ENCODE assay signal across 1 cellular context in the genomic region with DNA sequence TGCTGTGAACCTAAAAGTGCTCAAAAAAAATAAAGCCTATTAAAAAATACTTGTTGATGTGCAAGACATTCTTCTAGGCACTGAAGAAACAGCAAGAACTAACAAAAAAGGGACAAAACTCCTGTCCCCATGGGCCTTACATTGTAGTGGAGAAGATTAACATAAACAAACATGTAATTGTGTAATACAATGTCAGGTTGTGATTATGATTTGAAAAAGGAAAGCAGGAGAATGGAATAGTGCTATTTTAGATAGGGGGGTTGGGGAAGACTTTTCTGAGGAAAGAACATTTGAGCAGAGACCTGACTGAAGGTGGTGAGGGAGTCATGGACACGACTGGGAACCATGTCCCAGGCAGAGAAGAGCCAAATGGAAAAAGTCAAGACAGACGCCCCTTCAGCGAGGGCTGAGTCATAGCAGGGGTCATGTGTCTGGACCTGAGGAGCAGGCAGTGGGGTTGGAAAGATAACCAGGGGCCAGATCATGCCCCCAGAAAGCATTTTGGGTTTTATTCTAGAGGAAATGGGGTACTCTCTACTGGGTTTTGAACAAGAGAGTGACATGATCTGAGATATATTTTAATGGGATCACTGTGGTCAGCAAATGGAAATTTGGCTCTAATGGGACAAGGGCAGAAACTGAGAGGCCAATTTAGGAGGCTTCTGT.
TF ChIP-seq lines count a peak whose summit lies in the region.

No MANE protein-coding gene starts in this region.

TF ChIP-seq in K562, 482 proteins besides CTCF, POLR2A, EP300 and RAD21 (continues in another document):
- TF ChIP-seq PURB (CRISPR knock-in tag; IDR thresholded peaks at IDR 0.05; ENCODE audit: low read depth) (no peak), RBFOX2 (IDR thresholded peaks at IDR 0.05; ENCODE audit: low read depth, low read length) (no peak), XRCC3 (IDR thresholded peaks at IDR 0.05) (no peak), ZNF134 (CRISPR knock-in tag; conservative IDR thresholded peaks at IDR 0.05) (no peak), NFATC3 (IDR thresholded peaks at IDR 0.05) (no peak), NFYB (IDR thresholded peaks at IDR 0.05; ENCODE audit: extremely low read depth, insufficient read length) (no peak), USF1 (CRISPR knock-in tag; IDR thresholded peaks at IDR 0.05) (peak; percentile 26; the same call in 1 of the 2 replicates), MAZ (CRISPR knock-in tag; conservative IDR thresholded peaks at IDR 0.05 in 1 of 2, IDR thresholded peaks at IDR 0.05 in 1 of 2) (0 out of 4 replicates have a peak, but pooled peaks of 1 of the 2 experiments have one; percentile 26), IRF9 (tag; IDR thresholded peaks at IDR 0.05) (no peak), ZNF561 (CRISPR knock-in tag; conservative IDR thresholded peaks at IDR 0.05) (no peak), CBX8 (IDR thresholded peaks at IDR 0.05; ENCODE audit: borderline replicate concordance, extremely low read depth, low read depth, low read length, poor library complexity, severe bottlenecking) (no peak), SMARCA5 (IDR thresholded peaks at IDR 0.05) (no peak), NONO (IDR thresholded peaks at IDR 0.05; ENCODE audit: low read depth in 2 of 2, low read length in 1 of 2) (no peak), ZNF551 (CRISPR knock-in tag; IDR thresholded peaks at IDR 0.05) (no peak), SIN3A (IDR thresholded peaks at IDR 0.05; ENCODE audit: borderline replicate concordance in 2 of 2, control insufficient read depth in 1 of 2, low read depth in 2 of 2, low read length in 2 of 2) (no peak), ZNF197 (CRISPR knock-in tag; IDR thresholded peaks at IDR 0.05; ENCODE audit: low read depth) (no peak), CHD4 (IDR thresholded peaks at IDR 0.05; ENCODE audit: insufficient read depth, insufficient replicate concordance, low read depth, low read length, poor library complexity, severe bottlenecking) (no peak), GATAD2A (IDR thresholded peaks at IDR 0.05) (no peak), PRPF4 (IDR thresholded peaks at IDR 0.05; ENCODE audit: insufficient read depth, low read depth, low read length, poor library complexity, severe bottlenecking) (no peak), ZNF277 (CRISPR knock-in tag; IDR thresholded peaks at IDR 0.05; ENCODE audit: borderline replicate concordance) (no peak), LCOR (CRISPR knock-in tag; IDR thresholded peaks at IDR 0.05) (no peak), NFRKB (IDR thresholded peaks at IDR 0.05; ENCODE audit: low read depth) (no peak), THRB (CRISPR knock-in tag; conservative IDR thresholded peaks at IDR 0.05) (0 out of 2 replicates have a peak, but pooled peaks have one; percentile 45), CTBP1 (IDR thresholded peaks at IDR 0.05; ENCODE audit: borderline replicate concordance) (no peak), NFIC (IDR thresholded peaks at IDR 0.05) (no peak), SNAPC5 (CRISPR knock-in tag; IDR thresholded peaks at IDR 0.05) (no peak), BRD4 (IDR thresholded peaks at IDR 0.05) (no peak), ZNF175 (CRISPR knock-in tag; IDR thresholded peaks at IDR 0.05; ENCODE audit: low read depth) (peak; percentile 88), FOXK1 (CRISPR knock-in tag; IDR thresholded peaks at IDR 0.05; ENCODE audit: borderline replicate concordance) (no peak), ZNF146 (CRISPR knock-in tag; IDR thresholded peaks at IDR 0.05; ENCODE audit: unreplicated experiment) (no peak), WHSC1 (IDR thresholded peaks at IDR 0.05; ENCODE audit: low read length) (no peak), ZNF512 (tag; IDR thresholded peaks at IDR 0.05) (no peak), PTTG1 (tag; IDR thresholded peaks at IDR 0.05; ENCODE audit: low read depth) (peak; percentile 59; the same call in 1 of the 2 replicates), ZNF644 (tag; IDR thresholded peaks at IDR 0.05; ENCODE audit: low read depth) (no peak), IRF2 (CRISPR knock-in tag; IDR thresholded peaks at IDR 0.05) (no peak), HLTF (IDR thresholded peaks at IDR 0.05) (no peak), TRIM25 (IDR thresholded peaks at IDR 0.05; ENCODE audit: borderline replicate concordance) (no peak), RHOXF2B (CRISPR knock-in tag; conservative IDR thresholded peaks at IDR 0.05) (no peak), ZNF586 (CRISPR knock-in tag; conservative IDR thresholded peaks at IDR 0.05) (no peak), CSDE1 (IDR thresholded peaks at IDR 0.05) (no peak), E2F5 (CRISPR knock-in tag; IDR thresholded peaks at IDR 0.05) (no peak), HDGF (IDR thresholded peaks at IDR 0.05) (no peak)
- TF ChIP-seq, protein P1, sequence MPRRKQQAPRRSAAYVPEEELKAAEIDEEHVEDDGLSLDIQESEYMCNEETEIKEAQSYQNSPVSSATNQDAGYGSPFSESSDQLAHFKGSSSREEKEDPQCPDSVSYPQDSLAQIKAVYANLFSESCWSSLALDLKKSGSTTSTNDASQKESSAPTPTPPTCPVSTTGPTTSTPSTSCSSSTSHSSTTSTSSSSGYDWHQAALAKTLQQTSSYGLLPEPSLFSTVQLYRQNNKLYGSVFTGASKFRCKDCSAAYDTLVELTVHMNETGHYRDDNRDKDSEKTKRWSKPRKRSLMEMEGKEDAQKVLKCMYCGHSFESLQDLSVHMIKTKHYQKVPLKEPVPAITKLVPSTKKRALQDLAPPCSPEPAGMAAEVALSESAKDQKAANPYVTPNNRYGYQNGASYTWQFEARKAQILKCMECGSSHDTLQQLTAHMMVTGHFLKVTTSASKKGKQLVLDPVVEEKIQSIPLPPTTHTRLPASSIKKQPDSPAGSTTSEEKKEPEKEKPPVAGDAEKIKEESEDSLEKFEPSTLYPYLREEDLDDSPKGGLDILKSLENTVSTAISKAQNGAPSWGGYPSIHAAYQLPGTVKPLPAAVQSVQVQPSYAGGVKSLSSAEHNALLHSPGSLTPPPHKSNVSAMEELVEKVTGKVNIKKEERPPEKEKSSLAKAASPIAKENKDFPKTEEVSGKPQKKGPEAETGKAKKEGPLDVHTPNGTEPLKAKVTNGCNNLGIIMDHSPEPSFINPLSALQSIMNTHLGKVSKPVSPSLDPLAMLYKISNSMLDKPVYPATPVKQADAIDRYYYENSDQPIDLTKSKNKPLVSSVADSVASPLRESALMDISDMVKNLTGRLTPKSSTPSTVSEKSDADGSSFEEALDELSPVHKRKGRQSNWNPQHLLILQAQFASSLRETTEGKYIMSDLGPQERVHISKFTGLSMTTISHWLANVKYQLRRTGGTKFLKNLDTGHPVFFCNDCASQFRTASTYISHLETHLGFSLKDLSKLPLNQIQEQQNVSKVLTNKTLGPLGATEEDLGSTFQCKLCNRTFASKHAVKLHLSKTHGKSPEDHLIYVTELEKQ (CRISPR knock-in tag; IDR thresholded peaks at IDR 0.05): no peak
- TF ChIP-seq, protein P2, sequence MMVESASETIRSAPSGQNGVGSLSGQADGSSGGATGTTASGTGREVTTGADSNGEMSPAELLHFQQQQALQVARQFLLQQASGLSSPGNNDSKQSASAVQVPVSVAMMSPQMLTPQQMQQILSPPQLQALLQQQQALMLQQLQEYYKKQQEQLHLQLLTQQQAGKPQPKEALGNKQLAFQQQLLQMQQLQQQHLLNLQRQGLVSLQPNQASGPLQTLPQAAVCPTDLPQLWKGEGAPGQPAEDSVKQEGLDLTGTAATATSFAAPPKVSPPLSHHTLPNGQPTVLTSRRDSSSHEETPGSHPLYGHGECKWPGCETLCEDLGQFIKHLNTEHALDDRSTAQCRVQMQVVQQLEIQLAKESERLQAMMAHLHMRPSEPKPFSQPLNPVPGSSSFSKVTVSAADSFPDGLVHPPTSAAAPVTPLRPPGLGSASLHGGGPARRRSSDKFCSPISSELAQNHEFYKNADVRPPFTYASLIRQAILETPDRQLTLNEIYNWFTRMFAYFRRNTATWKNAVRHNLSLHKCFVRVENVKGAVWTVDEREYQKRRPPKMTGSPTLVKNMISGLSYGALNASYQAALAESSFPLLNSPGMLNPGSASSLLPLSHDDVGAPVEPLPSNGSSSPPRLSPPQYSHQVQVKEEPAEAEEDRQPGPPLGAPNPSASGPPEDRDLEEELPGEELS (CRISPR knock-in tag; IDR thresholded peaks at IDR 0.05; ENCODE audit: borderline replicate concordance): no peak
- TF ChIP-seq, protein P3, sequence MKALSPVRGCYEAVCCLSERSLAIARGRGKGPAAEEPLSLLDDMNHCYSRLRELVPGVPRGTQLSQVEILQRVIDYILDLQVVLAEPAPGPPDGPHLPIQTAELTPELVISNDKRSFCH (CRISPR knock-in tag; IDR thresholded peaks at IDR 0.05): no peak
- TF ChIP-seq, protein P3 (tag; IDR thresholded peaks at IDR 0.05): 0 out of 2 replicates have a peak, but pooled peaks have one; percentile 15
- TF ChIP-seq, protein P4, sequence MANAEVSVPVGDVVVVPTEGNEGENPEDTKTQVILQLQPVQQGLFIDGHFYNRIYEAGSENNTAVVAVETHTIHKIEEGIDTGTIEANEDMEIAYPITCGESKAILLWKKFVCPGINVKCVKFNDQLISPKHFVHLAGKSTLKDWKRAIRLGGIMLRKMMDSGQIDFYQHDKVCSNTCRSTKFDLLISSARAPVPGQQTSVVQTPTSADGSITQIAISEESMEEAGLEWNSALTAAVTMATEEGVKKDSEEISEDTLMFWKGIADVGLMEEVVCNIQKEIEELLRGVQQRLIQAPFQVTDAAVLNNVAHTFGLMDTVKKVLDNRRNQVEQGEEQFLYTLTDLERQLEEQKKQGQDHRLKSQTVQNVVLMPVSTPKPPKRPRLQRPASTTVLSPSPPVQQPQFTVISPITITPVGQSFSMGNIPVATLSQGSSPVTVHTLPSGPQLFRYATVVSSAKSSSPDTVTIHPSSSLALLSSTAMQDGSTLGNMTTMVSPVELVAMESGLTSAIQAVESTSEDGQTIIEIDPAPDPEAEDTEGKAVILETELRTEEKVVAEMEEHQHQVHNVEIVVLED (CRISPR knock-in tag; IDR thresholded peaks at IDR 0.05): no peak
